Comparison of ENCODE assay signal across 16 cellular contexts in the genomic region with DNA sequence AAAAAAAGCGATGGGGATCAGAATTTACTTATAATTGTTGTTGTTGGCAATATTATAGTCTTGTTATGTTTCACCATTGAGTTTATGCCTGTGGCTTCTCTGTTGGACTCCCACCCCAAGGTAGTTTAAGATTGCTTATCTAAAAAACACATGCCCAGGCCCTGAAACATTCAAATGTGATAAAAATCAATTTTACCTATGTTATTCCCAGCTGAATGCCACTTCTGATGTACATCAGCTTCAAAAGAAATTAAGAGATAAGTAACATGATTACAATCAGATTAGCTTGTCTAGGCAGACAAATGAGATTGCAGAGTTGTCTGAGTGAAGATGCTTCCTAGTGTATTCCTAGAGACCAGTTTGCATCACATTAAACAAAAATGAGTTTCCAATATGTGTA.
A peak's percentile ranks its signal among the peaks of the same experiment; 100 is the strongest.
DNase-seq lines count a peak whose midpoint lies in the region; ATAC-seq and TF ChIP-seq lines count a peak whose summit lies in the region.
"Had no signal": no experiment of that assay in that cellular context is flagged by ENCODE, and none has a peak within 500 bp of the region (broad histone marks: within the 10 kb centered on the region; RNA-seq: fewer than 3 reads in every experiment).

No MANE protein-coding gene starts in this region.

- RAD21 ChIA-PET in HCT116 (lab: Charles Lee; ENCODE audit: low non-redundant PET in 1 of 2, low total read pairs in 2 of 2, uncharacterized antibody in 2 of 2, unreplicated experiment in 2 of 2), result no interaction called here

- H4K20me1 ChIP-seq in HCT116 (ENCODE audit: insufficient read depth) (no peaks in the 10 kb centered on the region), SK-N-SH (ENCODE audit: insufficient read depth) (no peaks in the 10 kb centered on the region)

- ATAC-seq in HCT116, result no peak
- ATAC-seq: GM12878, K562 had no signal

- H3K4me2 ChIP-seq in HCT116 (ENCODE audit: low read length), result no peak overlapping the region
- H3K4me2 ChIP-seq in SK-N-SH, result no peak overlapping the region

- no peak overlapping the region for H3K27ac ChIP-seq in HCT116 (ENCODE audit: low read depth, low read length)
- H3K27ac ChIP-seq in SK-N-SH (ENCODE audit: low read depth in 2 of 2, low read length in 1 of 2), result no peak overlapping the region

- TF ChIP-seq POLR2A in HCT116 (IDR thresholded peaks at IDR 0.05; ENCODE audit: borderline replicate concordance, extremely low read depth, insufficient read depth, insufficient read length), result no peak

- H3K36me3 ChIP-seq in HCT116 (ENCODE audit: control insufficient read depth in 1 of 2, insufficient read depth in 2 of 2, low read length in 2 of 2), result no peaks in the 10 kb centered on the region
- no peaks in the 10 kb centered on the region for H3K36me3 ChIP-seq in SK-N-SH (replicated peaks in 1 of 2; ENCODE audit: control insufficient read depth in 1 of 2, insufficient read depth in 2 of 2, low read length in 1 of 2)
- no peaks in the 10 kb centered on the region for H3K36me3 ChIP-seq in BE2C

- no peak for TF ChIP-seq CTCF in HCT116 (IDR thresholded peaks at IDR 0.05 in 2 of 3, conservative IDR thresholded peaks at IDR 0.05 in 1 of 3; ENCODE audit: borderline replicate concordance in 1 of 3, insufficient read depth in 1 of 3, low read depth in 2 of 3, low read length in 2 of 3)
- TF ChIP-seq CTCF in SK-N-SH (IDR thresholded peaks at IDR 0.05), result no peak
- TF ChIP-seq CTCF in fibroblast of mammary gland (conservative IDR thresholded peaks at IDR 0.05; ENCODE audit: control insufficient read depth, insufficient read depth, low read depth, low read length), result no peak
- TF ChIP-seq CTCF in BE2C (IDR thresholded peaks at IDR 0.05; ENCODE audit: low read depth, low read length), result no peak

- no peak overlapping the region for H3K9ac ChIP-seq in HCT116 (ENCODE audit: low read length)
- H3K9ac ChIP-seq in SK-N-SH, result no peak overlapping the region

- peak in 1 of 2 experiments; percentile 39; a peak in 1 of 4 replicates for TF ChIP-seq EP300 in SK-N-SH (IDR thresholded peaks at IDR 0.05; ENCODE audit: borderline replicate concordance in 1 of 2, low read depth in 1 of 2, low read length in 1 of 2)

- peaks cover 0 to 5% of the 10 kb centered on the region in 2 experiments; a peak in 2 of 4 replicates for H3K9me3 ChIP-seq in HCT116 (ENCODE audit: control insufficient read depth in 1 of 2, insufficient read depth in 1 of 2, low read depth in 1 of 2, low read length in 2 of 2)
- H3K9me3 ChIP-seq in SK-N-SH, result no peaks in the 10 kb centered on the region
- H3K9me3 ChIP-seq in BE2C, result no peaks in the 10 kb centered on the region

- POLR2A ChIA-PET in HCT116 (lab: Charles Lee), result no interaction called here
- POLR2A ChIA-PET in SK-N-SH (lab: Yijun Ruan, JAX), result no interaction called here

- DNase-seq in HCT116 (ENCODE audit: low read depth, low spot score), result no peak
- DNase-seq in SK-N-SH, result no peak
- DNase-seq in fibroblast of mammary gland (ENCODE audit: low read depth), result peak; percentile 7
- DNase-seq in BE2C, result no peak
- no peak for DNase-seq in activated T-cell treated with anti-CD3 and anti-CD28 coated beads, Interleukin-2, amount 50 U/mL, for 1 hour
- no peak for DNase-seq in DMS79 treated with DMSO at 0.1 percent for 48 hours (lab: John Stamatoyannopoulos, UW)
- DNase-seq: C1 segment of cervical spinal cord; Caco-2; CD4-positive, CD25-positive, alpha-beta regulatory T cell; DND-41; EL; GOT3; H9; IMR-90 had no signal

- no peaks in the 10 kb centered on the region for H3K27me3 ChIP-seq in HCT116 (ENCODE audit: insufficient read depth, low read length)
- H3K27me3 ChIP-seq in SK-N-SH (ENCODE audit: insufficient read depth), result no peaks in the 10 kb centered on the region
- no peaks in the 10 kb centered on the region for H3K27me3 ChIP-seq in BE2C

- peak overlapping the region; percentile 51 for H2AFZ ChIP-seq in HCT116 (ENCODE audit: low read depth, low read length, poor library complexity, severe bottlenecking)
- H2AFZ ChIP-seq in SK-N-SH (ENCODE audit: low read depth), result no peak overlapping the region

- BruUV-seq in HCT116 (replicated peaks; lab: Mats Ljungman, UMichigan), result no TSS peak

- 6% methylated on average over 1 of the region's 1 CpG for WGBS in SK-N-SH (ENCODE audit: low lambda C conversion rate)

- no peak for TF ChIP-seq RAD21 in HCT116 (IDR thresholded peaks at IDR 0.05; ENCODE audit: low read depth)
- TF ChIP-seq RAD21 in SK-N-SH (IDR thresholded peaks at IDR 0.05; ENCODE audit: low read length), result no peak

- CTCF ChIA-PET in HCT116 (lab: Charles Lee), result no interaction called here
- CTCF ChIA-PET in SK-N-SH (lab: Yijun Ruan, JAX), result no interaction called here

- no peaks in the 10 kb centered on the region for H3K9me2 ChIP-seq in HCT116 (ENCODE audit: insufficient read depth)
- H3K9me2 ChIP-seq in SK-N-SH, result 0 out of 2 replicates have a peak, but pooled peaks cover 2% of the 10 kb centered on the region

- intact Hi-C loops in HCT116 (cut with micrococcal nuclease), result no loop called here

- H3F3A ChIP-seq in SK-N-SH (replicated peaks; ENCODE audit: insufficient read depth), result no peaks in the 10 kb centered on the region

- H3K4me1 ChIP-seq in HCT116 (ENCODE audit: control insufficient read depth in 1 of 2, insufficient read depth in 2 of 2, low read length in 2 of 2) (no peaks in the 10 kb centered on the region), SK-N-SH (ENCODE audit: control insufficient read depth in 1 of 2, insufficient read depth in 2 of 2, low read depth in 1 of 2, low read length in 1 of 2) (no peaks in the 10 kb centered on the region), BE2C (peaks cover 3% of the 10 kb centered on the region; the same call in 1 of the 2 replicates)

- H3K4me3 ChIP-seq in HCT116 (replicated peaks in 1 of 2; ENCODE audit: low read depth in 1 of 2, low read length in 2 of 2) (no peak overlapping the region), SK-N-SH (ENCODE audit: low read depth in 2 of 2, low read length in 1 of 2) (no peak overlapping the region), fibroblast of mammary gland (ENCODE audit: control insufficient read depth, low read depth, low read length) (no peak overlapping the region), BE2C (ENCODE audit: low read depth, low read length) (no peak overlapping the region)
- H3K4me3 ChIP-seq: GM12878, K562 had no signal

- H3K79me2 ChIP-seq in HCT116 (ENCODE audit: insufficient read depth, low read length), result no peaks in the 10 kb centered on the region
- no peaks in the 10 kb centered on the region for H3K79me2 ChIP-seq in SK-N-SH (ENCODE audit: insufficient read depth)

TF ChIP-seq in HCT116, 20 proteins besides CTCF, POLR2A, EP300 and RAD21 (continues in another document):
- TF ChIP-seq EGR1 (IDR thresholded peaks at IDR 0.05; ENCODE audit: low read depth), result no peak
- TF ChIP-seq, protein P1, sequence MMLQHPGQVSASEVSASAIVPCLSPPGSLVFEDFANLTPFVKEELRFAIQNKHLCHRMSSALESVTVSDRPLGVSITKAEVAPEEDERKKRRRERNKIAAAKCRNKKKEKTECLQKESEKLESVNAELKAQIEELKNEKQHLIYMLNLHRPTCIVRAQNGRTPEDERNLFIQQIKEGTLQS (IDR thresholded peaks at IDR 0.05), result no peak
- TF ChIP-seq ZFX (IDR thresholded peaks at IDR 0.05), result no peak
- TF ChIP-seq CBX3 (IDR thresholded peaks at IDR 0.05; ENCODE audit: low read depth), result no peak
- no peak for TF ChIP-seq CEBPB (IDR thresholded peaks at IDR 0.05; ENCODE audit: low read depth)
- TF ChIP-seq, protein P2, sequence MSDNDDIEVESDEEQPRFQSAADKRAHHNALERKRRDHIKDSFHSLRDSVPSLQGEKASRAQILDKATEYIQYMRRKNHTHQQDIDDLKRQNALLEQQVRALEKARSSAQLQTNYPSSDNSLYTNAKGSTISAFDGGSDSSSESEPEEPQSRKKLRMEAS (IDR thresholded peaks at IDR 0.05), result no peak
- TF ChIP-seq ELF1 (IDR thresholded peaks at IDR 0.05; ENCODE audit: borderline replicate concordance, low read depth), result no peak

TF ChIP-seq in SK-N-SH, 30 proteins besides CTCF, POLR2A, EP300 and RAD21:
- TF ChIP-seq TAF1 (IDR thresholded peaks at IDR 0.05; ENCODE audit: borderline replicate concordance, low read depth, low read length) (no peak), GATA2 (CRISPR knock-in tag; IDR thresholded peaks at IDR 0.05) (peak; percentile 57)
